In genomic region chr12:7971765-7972164, GRCh38 we compare ENCODE assay signal across 8 cellular contexts. TPM values are rescaled to one million over a fixed set of nuclear protein-coding genes. Genes with fewer than 3 reads are reported as not detected.
A peak's percentile ranks its signal among the peaks of the same experiment; 100 is the strongest.
DNase-seq lines count a peak whose midpoint lies in the region; ATAC-seq and TF ChIP-seq lines count a peak whose summit lies in the region.
"Not testable (repeated sequence)": the region's sequence is repeated elsewhere in the genome, so short reads cannot be mapped to it uniquely, and the experiment has no call there.

No MANE protein-coding gene starts in this region.

- not testable (repeated sequence) for TF ChIP-seq EP300 in sigmoid colon (IDR thresholded peaks at IDR 0.05)

- H3K4me3 ChIP-seq in DND-41 (ENCODE audit: low read depth in 1 of 2, low read length in 2 of 2); brain microvascular endothelial cell (ENCODE audit: low read depth, low read length): not testable (repeated sequence)
- peak overlapping the region; percentile 35 for H3K4me3 ChIP-seq in OCI-LY1 (ENCODE audit: low read depth, low read length, poor library complexity, severe bottlenecking)
- peak overlapping the region; percentile 62 for H3K4me3 ChIP-seq in mononuclear cell (ENCODE audit: low read length)
- peak overlapping the region in 1 of 4 donors; percentile 59 for H3K4me3 ChIP-seq in sigmoid colon

- not testable (repeated sequence) for TF ChIP-seq CTCF in DND-41 (IDR thresholded peaks at IDR 0.05; ENCODE audit: borderline replicate concordance, extremely low read depth, low read length, poor library complexity, severe bottlenecking); OCI-LY1 (IDR thresholded peaks at IDR 0.05; ENCODE audit: low read length); brain microvascular endothelial cell (IDR thresholded peaks at IDR 0.05; ENCODE audit: low read depth, low read length, missing control alignments); glutamatergic neuron (IDR thresholded peaks at IDR 0.05; ENCODE audit: partially characterized antibody, unreplicated experiment); sigmoid colon (IDR thresholded peaks at IDR 0.05); type B pancreatic cell (conservative IDR thresholded peaks at IDR 0.05)

- not testable (repeated sequence) for H3K9ac ChIP-seq in DND-41 (ENCODE audit: low read depth, low read length); OCI-LY1 (ENCODE audit: low read length)

- not testable (repeated sequence) for H3K9me3 Mint-ChIP-seq in activated CD8-positive, alpha-beta T cell treated with anti-CD3 and anti-CD28 coated beads, Interleukin-2, amount 10 ng/mL, durations not matched to agents 7 days and 5 days (ENCODE audit: insufficient read depth); glutamatergic neuron (ENCODE audit: unreplicated experiment); type B pancreatic cell

- not testable (repeated sequence) for H3K4me2 ChIP-seq in DND-41 (ENCODE audit: insufficient read depth, low read length); OCI-LY1 (ENCODE audit: low read length)

- DNase-seq in DND-41; activated CD8-positive, alpha-beta T cell treated with anti-CD3 and anti-CD28 coated beads, Interleukin-2, amount 10 ng/mL, durations not matched to agents 7 days and 5 days; brain microvascular endothelial cell; glutamatergic neuron; sigmoid colon; type B pancreatic cell (ENCODE audit: extremely low spot score, unreplicated experiment): not testable (repeated sequence)

- not testable (repeated sequence) for H4K20me1 ChIP-seq in DND-41 (ENCODE audit: insufficient read depth, low read length); OCI-LY1 (ENCODE audit: insufficient read depth, low read length)

- TF ChIP-seq POLR2A in sigmoid colon (IDR thresholded peaks at IDR 0.05) = not testable (repeated sequence)

- peaks cover 16% of the 10 kb centered on the region for H3K36me3 Mint-ChIP-seq in activated CD8-positive, alpha-beta T cell treated with anti-CD3 and anti-CD28 coated beads, Interleukin-2, amount 10 ng/mL, durations not matched to agents 7 days and 5 days (ENCODE audit: low read depth)
- not testable (repeated sequence) for H3K36me3 Mint-ChIP-seq in glutamatergic neuron (ENCODE audit: unreplicated experiment)
- peaks cover 11% of the 10 kb centered on the region for H3K36me3 Mint-ChIP-seq in type B pancreatic cell

- not testable (repeated sequence) for H3K9me3 ChIP-seq in DND-41 (ENCODE audit: insufficient read depth, low read length, severe bottlenecking); OCI-LY1 (ENCODE audit: low read length); mononuclear cell (ENCODE audit: low read depth, low read length); sigmoid colon

- H3K27me3 Mint-ChIP-seq in activated CD8-positive, alpha-beta T cell treated with anti-CD3 and anti-CD28 coated beads, Interleukin-2, amount 10 ng/mL, durations not matched to agents 7 days and 5 days (ENCODE audit: low read depth); glutamatergic neuron (ENCODE audit: unreplicated experiment); type B pancreatic cell: not testable (repeated sequence)

- POLR2A ChIA-PET in activated CD8-positive, alpha-beta T cell treated with anti-CD3 and anti-CD28 coated beads, Interleukin-2, amount 10 ng/mL, durations not matched to agents 7 days and 5 days (lab: Charles Lee) = interaction anchor here (0.6 to 5.7 kb wide), 9 partner anchors 11 to 1033 kb away, joined by 3 to 78 read pairs (median 5); partner anchors contain the start of gene SLC2A3

- not testable (repeated sequence) for ATAC-seq in DND-41 (ENCODE audit: insufficient read depth, low read depth); activated CD8-positive, alpha-beta T cell treated with anti-CD3 and anti-CD28 coated beads, Interleukin-2, amount 10 ng/mL, durations not matched to agents 7 days and 5 days

- in situ Hi-C loops in brain microvascular endothelial cell (cut with HindIII; ENCODE audit: low pct_ligation_motif_present, low sequenced_read_pairs) = not testable (repeated sequence)

- not testable (repeated sequence) for H3K27ac ChIP-seq in DND-41 (ENCODE audit: low read length); OCI-LY1 (ENCODE audit: low read depth, low read length, poor library complexity, severe bottlenecking)
- peak overlapping the region; percentile 50 for H3K27ac ChIP-seq in brain microvascular endothelial cell
- peak overlapping the region; percentile 72 to 89 (median 82) for H3K27ac ChIP-seq in sigmoid colon

- intact Hi-C loops in sigmoid colon (cut with DNase I) = loop anchor here (5.0 kb wide), 1 partner anchor 56 kb away; no protein-coding TSS in a partner anchor

- not testable (repeated sequence) for H3K9me2 ChIP-seq in OCI-LY1 (ENCODE audit: low read depth, low read length)

- peaks cover 26% of the 10 kb centered on the region for H3K79me2 ChIP-seq in DND-41 (ENCODE audit: insufficient read depth, low read length)
- H3K79me2 ChIP-seq in OCI-LY1 (ENCODE audit: insufficient read depth, low read length) = not testable (repeated sequence)

- H3F3A ChIP-seq in OCI-LY1 (ENCODE audit: insufficient read depth, low read length) = not testable (repeated sequence)

- WGBS in sigmoid colon, 2 donors = 17 to 18% methylated on average over 5 of the region's 7 CpGs

- H2AFZ ChIP-seq in DND-41 (ENCODE audit: low read depth, low read length) = 0 out of 2 replicates have a peak overlapping the region, but pooled peaks have one; percentile 89
- H2AFZ ChIP-seq in OCI-LY1 (ENCODE audit: low read length) = not testable (repeated sequence)

- H3K4me3 Mint-ChIP-seq in activated CD8-positive, alpha-beta T cell treated with anti-CD3 and anti-CD28 coated beads, Interleukin-2, amount 10 ng/mL, durations not matched to agents 7 days and 5 days = peak overlapping the region; percentile 74
- peak overlapping the region; percentile 87 for H3K4me3 Mint-ChIP-seq in glutamatergic neuron (ENCODE audit: unreplicated experiment)
- H3K4me3 Mint-ChIP-seq in type B pancreatic cell = peak overlapping the region; percentile 84

- H3K4me1 ChIP-seq in DND-41 (ENCODE audit: insufficient read depth, low read length) (peaks cover 43% of the 10 kb centered on the region), OCI-LY1 (ENCODE audit: insufficient read depth, low read length, severe bottlenecking) (peaks cover 15% of the 10 kb centered on the region), mononuclear cell (ENCODE audit: insufficient read depth, low read length) (peaks cover 38% of the 10 kb centered on the region), sigmoid colon (peaks cover 0 to 17% (median 11%) of the 10 kb centered on the region in 4 donors)

- CTCF ChIA-PET in activated CD8-positive, alpha-beta T cell treated with anti-CD3 and anti-CD28 coated beads, Interleukin-2, amount 10 ng/mL, durations not matched to agents 7 days and 5 days (lab: Charles Lee) = interaction anchor here (0.7 to 2.9 kb wide), 6 partner anchors 12 to 107 kb away, joined by 3 to 55 read pairs (median 12); partner anchors contain the start of gene SLC2A3

- not testable (repeated sequence) for H3K36me3 ChIP-seq in DND-41 (ENCODE audit: insufficient read depth, low read length); OCI-LY1 (ENCODE audit: insufficient read depth, low read length); brain microvascular endothelial cell (replicated peaks); sigmoid colon

- peak overlapping the region; percentile 95 for H3K27ac Mint-ChIP-seq in activated CD8-positive, alpha-beta T cell treated with anti-CD3 and anti-CD28 coated beads, Interleukin-2, amount 10 ng/mL, durations not matched to agents 7 days and 5 days
- not testable (repeated sequence) for H3K27ac Mint-ChIP-seq in glutamatergic neuron (ENCODE audit: unreplicated experiment)
- H3K27ac Mint-ChIP-seq in type B pancreatic cell = peak overlapping the region; percentile 98

- H3K4me1 Mint-ChIP-seq in activated CD8-positive, alpha-beta T cell treated with anti-CD3 and anti-CD28 coated beads, Interleukin-2, amount 10 ng/mL, durations not matched to agents 7 days and 5 days (ENCODE audit: low read depth) = peaks cover 39% of the 10 kb centered on the region
- H3K4me1 Mint-ChIP-seq in glutamatergic neuron (ENCODE audit: low read depth, unreplicated experiment); type B pancreatic cell (ENCODE audit: unreplicated experiment): not testable (repeated sequence)

- not testable (repeated sequence) for H3K27me3 ChIP-seq in DND-41 (ENCODE audit: insufficient read depth, low read length, poor library complexity); OCI-LY1 (ENCODE audit: insufficient read depth, low read length); brain microvascular endothelial cell (replicated peaks); mononuclear cell (ENCODE audit: insufficient read depth, low read length); sigmoid colon

RNA-seq across cellular contexts. Expression of gene SLC2A3, which starts 35.8 kb away (rescaled TPM):
- total RNA-seq in activated CD8-positive, alpha-beta T cell treated with anti-CD3 and anti-CD28 coated beads, Interleukin-2, amount 10 ng/mL, durations not matched to agents 7 days and 5 days = 100 to 1,000 TPM; 255 to 266 TPM
- total RNA-seq in glutamatergic neuron (ENCODE audit: unreplicated experiment) = 291 TPM
- 888 TPM for total RNA-seq in mononuclear cell
- 100 to 1,000 TPM in 1 of 4 donors, 10 to 100 TPM in 3; 12.8 to 110 (median 30.9) TPM for total RNA-seq in sigmoid colon
- 10 to 100 TPM in 1 of 3 donors, 1 to 10 TPM in 2; 3.0 to 12.6 (median 6.0) TPM for polyA plus RNA-seq in sigmoid colon
- 214 and 2,005 TPM in 2 replicates for total RNA-seq in type B pancreatic cell (ENCODE audit: low replicate concordance)
